1 cellular context compared by ENCODE assay signal in genomic region chr2:134169788-134170187, GRCh38.
TF ChIP-seq lines count a peak whose summit lies in the region.

No MANE protein-coding gene starts in this region.

TF ChIP-seq in SK-N-SH treated with all-trans-retinoic acid at 6 μM for 48 hours, 23 proteins besides CTCF, POLR2A, EP300 and RAD21 (continued from another document):
- TF ChIP-seq ISL1 (CRISPR knock-in tag; IDR thresholded peaks at IDR 0.05) (no peak), PPARA (CRISPR knock-in tag; IDR thresholded peaks at IDR 0.05; ENCODE audit: borderline replicate concordance) (no peak), SNAI2 (CRISPR knock-in tag; IDR thresholded peaks at IDR 0.05) (no peak), ZC3H10 (CRISPR knock-in tag; IDR thresholded peaks at IDR 0.05) (no peak), RARB (CRISPR knock-in tag; IDR thresholded peaks at IDR 0.05) (no peak)
